In genomic region chr2:87469180-87470151, GRCh38 we compare ENCODE assay signal across 8 cellular contexts.
DNase-seq lines count a peak whose midpoint lies in the region; ATAC-seq, FAIRE-seq and TF ChIP-seq lines count a peak whose summit lies in the region.
"Not testable (repeated sequence)": the region's sequence is repeated elsewhere in the genome, so short reads cannot be mapped to it uniquely, and the experiment has no call there.

No MANE protein-coding gene starts in this region.

- not testable (repeated sequence) for H3K27me3 ChIP-seq in GM06990 (replicated peaks; ENCODE audit: control insufficient read depth, insufficient read depth, low read length); endothelial cell of umbilical vein (ENCODE audit: control insufficient read depth in 2 of 2, insufficient read depth in 2 of 2, low read length in 2 of 2)

- POLR2A ChIA-PET in OCI-LY7 (lab: Charles Lee); endothelial cell of umbilical vein (lab: Charles Lee): not testable (repeated sequence)

- peaks cover 19% of the 10 kb centered on the region for H3K4me1 ChIP-seq in OCI-LY7 (ENCODE audit: insufficient read depth, low read length, poor library complexity, severe bottlenecking)
- not testable (repeated sequence) for H3K4me1 ChIP-seq in endothelial cell of umbilical vein (ENCODE audit: control insufficient read depth, extremely low read depth, insufficient read depth, low read length)

- CTCF ChIA-PET in OCI-LY7 (lab: Charles Lee; ENCODE audit: unreplicated experiment); endothelial cell of umbilical vein (lab: Charles Lee): not testable (repeated sequence)

- TF ChIP-seq CTCF in GM06990 (IDR thresholded peaks at IDR 0.05; ENCODE audit: insufficient read depth, low read length, poor library complexity, severe bottlenecking); endothelial cell of umbilical vein (IDR thresholded peaks at IDR 0.05; ENCODE audit: extremely low read depth in 1 of 2, insufficient read depth in 1 of 2, low read depth in 1 of 2, low read length in 2 of 2): not testable (repeated sequence)
- 0 out of 2 replicates have a peak, but pooled peaks have one; percentile 20 for TF ChIP-seq CTCF in OCI-LY7 (conservative IDR thresholded peaks at IDR 0.05; ENCODE audit: low read length)

- not testable (repeated sequence) for H3K79me2 ChIP-seq in OCI-LY7 (ENCODE audit: insufficient read depth, low read depth, low read length)
- H3K79me2 ChIP-seq in endothelial cell of umbilical vein (ENCODE audit: control insufficient read depth, insufficient read depth, low read length): peaks cover 72% of the 10 kb centered on the region

- DNase-seq in GM06990 (ENCODE audit: extremely low read depth, insufficient read length) (peak; percentile 38), OCI-LY7 (ENCODE audit: low spot score) (peak; percentile 42)
- DNase-seq in activated T-cell treated with anti-CD3 and anti-CD28 coated beads, Interleukin-2, amount 50 U/mL, for 4 hours; endothelial cell of umbilical vein (ENCODE audit: low read depth, low spot score); naive B cell: not testable (repeated sequence)
- peak; percentile 26 to 79 for DNase-seq in stimulated activated effector memory CD8-positive, alpha-beta T cell treated with anti-CD3 and anti-CD28 coated beads, Interleukin-12 subunit alpha, Interleukin-12 subunit beta, amount 100 ng/mL, for 72 hours (ENCODE audit: low spot score in 2 of 2)

- not testable (repeated sequence) for H3K27ac ChIP-seq in OCI-LY7 (ENCODE audit: low read depth, low read length, poor library complexity, severe bottlenecking); endothelial cell of umbilical vein (ENCODE audit: insufficient read depth, low read depth, low read length)

- H3K9me3 Mint-ChIP-seq in activated T-cell treated with anti-CD3 and anti-CD28 coated beads, Interleukin-2, amount 50 U/mL, for 4 hours; naive B cell; stimulated activated effector memory CD8-positive, alpha-beta T cell treated with anti-CD3 and anti-CD28 coated beads, Interleukin-12 subunit alpha, Interleukin-12 subunit beta, amount 100 ng/mL, for 72 hours: not testable (repeated sequence)

- not testable (repeated sequence) for H3K9ac ChIP-seq in endothelial cell of umbilical vein (replicated peaks; ENCODE audit: extremely low read depth, insufficient read depth, low read length)

- H3K9me3 ChIP-seq in OCI-LY7 (ENCODE audit: low read length); endothelial cell of umbilical vein (replicated peaks; ENCODE audit: control insufficient read depth, insufficient read depth, low read length): not testable (repeated sequence)

- H3K4me3 ChIP-seq in GM06990 (replicated peaks; ENCODE audit: low read depth, low read length); OCI-LY7 (ENCODE audit: low read depth, low read length, poor library complexity, severe bottlenecking); endothelial cell of umbilical vein (replicated peaks in 1 of 3; ENCODE audit: insufficient read depth in 1 of 3, low read depth in 1 of 3, low read length in 3 of 3): not testable (repeated sequence)

- peaks cover 18% of the 10 kb centered on the region for H3K36me3 Mint-ChIP-seq in activated T-cell treated with anti-CD3 and anti-CD28 coated beads, Interleukin-2, amount 50 U/mL, for 4 hours (ENCODE audit: insufficient read depth)
- not testable (repeated sequence) for H3K36me3 Mint-ChIP-seq in naive B cell
- peaks cover 27% of the 10 kb centered on the region for H3K36me3 Mint-ChIP-seq in stimulated activated effector memory CD8-positive, alpha-beta T cell treated with anti-CD3 and anti-CD28 coated beads, Interleukin-12 subunit alpha, Interleukin-12 subunit beta, amount 100 ng/mL, for 72 hours

- not testable (repeated sequence) for H3K27me3 Mint-ChIP-seq in activated T-cell treated with anti-CD3 and anti-CD28 coated beads, Interleukin-2, amount 50 U/mL, for 4 hours (ENCODE audit: low read depth); naive B cell

- dilution Hi-C loops in endothelial cell of umbilical vein (cut with MboI; ENCODE audit: extremely low pct_ligation_motif_present, low sequenced_read_pairs): not testable (repeated sequence)

- not testable (repeated sequence) for TF ChIP-seq POLR2A in endothelial cell of umbilical vein (IDR thresholded peaks at IDR 0.05; ENCODE audit: low read depth, low read length)

- H3K4me1 Mint-ChIP-seq in activated T-cell treated with anti-CD3 and anti-CD28 coated beads, Interleukin-2, amount 50 U/mL, for 4 hours (ENCODE audit: low read depth): peaks cover 49% of the 10 kb centered on the region
- peaks cover 6 to 28% (median 9%) of the 10 kb centered on the region in 3 donors for H3K4me1 Mint-ChIP-seq in naive B cell
- peaks cover 22% of the 10 kb centered on the region for H3K4me1 Mint-ChIP-seq in stimulated activated effector memory CD8-positive, alpha-beta T cell treated with anti-CD3 and anti-CD28 coated beads, Interleukin-12 subunit alpha, Interleukin-12 subunit beta, amount 100 ng/mL, for 72 hours

- ATAC-seq in GM21447 (IDR thresholded peaks at IDR 0.05; ENCODE audit: unreplicated experiment) (peak; percentile 45), HG03045 (IDR thresholded peaks at IDR 0.05; ENCODE audit: unreplicated experiment) (peak; percentile 40), naive B cell (ENCODE audit: low read depth in 2 of 2) (peak; percentile 70 to 75)
- peak; percentile 46 to 59 for ATAC-seq in activated T-cell treated with anti-CD3 and anti-CD28 coated beads, Interleukin-2, amount 50 U/mL, for 4 hours
- peak; percentile 70 for ATAC-seq in stimulated activated effector memory CD8-positive, alpha-beta T cell treated with anti-CD3 and anti-CD28 coated beads, Interleukin-12 subunit alpha, Interleukin-12 subunit beta, amount 100 ng/mL, for 72 hours

- H2AFZ ChIP-seq in OCI-LY7 (ENCODE audit: low read length): peak overlapping the region; percentile 61
- H2AFZ ChIP-seq in endothelial cell of umbilical vein (ENCODE audit: low read depth, low read length): not testable (repeated sequence)

- not testable (repeated sequence) for BruUV-seq in OCI-LY7 (replicated peaks; lab: Mats Ljungman, UMichigan); endothelial cell of umbilical vein (replicated peaks; lab: Mats Ljungman, UMichigan)

- intact Hi-C loops in OCI-LY7 (cut with micrococcal nuclease; ENCODE audit: unreplicated experiment); endothelial cell of umbilical vein (cut with micrococcal nuclease): not testable (repeated sequence)

- peak overlapping the region; percentile 29; the same call in 1 of the 2 replicates for H3K4me2 ChIP-seq in OCI-LY7 (ENCODE audit: low read length)
- H3K4me2 ChIP-seq in endothelial cell of umbilical vein (ENCODE audit: insufficient read depth, low read length): not testable (repeated sequence)

- not testable (repeated sequence) for H3K9me2 ChIP-seq in OCI-LY7 (ENCODE audit: insufficient read depth, low read length)

- peak overlapping the region; percentile 88 for H3K4me3 Mint-ChIP-seq in activated T-cell treated with anti-CD3 and anti-CD28 coated beads, Interleukin-2, amount 50 U/mL, for 4 hours
- H3K4me3 Mint-ChIP-seq in naive B cell: peak overlapping the region; percentile 57 to 87 (median 75)
- H3K4me3 Mint-ChIP-seq in stimulated activated effector memory CD8-positive, alpha-beta T cell treated with anti-CD3 and anti-CD28 coated beads, Interleukin-12 subunit alpha, Interleukin-12 subunit beta, amount 100 ng/mL, for 72 hours: peak overlapping the region; percentile 76

- H3K27ac Mint-ChIP-seq in naive B cell: peak overlapping the region; percentile 60 to 97 (median 90)
- H3K27ac Mint-ChIP-seq in stimulated activated effector memory CD8-positive, alpha-beta T cell treated with anti-CD3 and anti-CD28 coated beads, Interleukin-12 subunit alpha, Interleukin-12 subunit beta, amount 100 ng/mL, for 72 hours: peak overlapping the region; percentile 95

- not testable (repeated sequence) for H4K20me1 ChIP-seq in OCI-LY7 (ENCODE audit: insufficient read depth, low read length); endothelial cell of umbilical vein (replicated peaks; ENCODE audit: control insufficient read depth, extremely low read depth, insufficient read depth, low read length)

- not testable (repeated sequence) for H3K36me3 ChIP-seq in GM06990 (ENCODE audit: control insufficient read depth, insufficient read depth, low read length); OCI-LY7 (ENCODE audit: insufficient read depth, low read length); endothelial cell of umbilical vein (ENCODE audit: control insufficient read depth in 2 of 2, extremely low read depth in 1 of 2, insufficient read depth in 2 of 2, low read length in 2 of 2)

- not testable (repeated sequence) for H3K9me1 ChIP-seq in endothelial cell of umbilical vein (replicated peaks; ENCODE audit: control insufficient read depth, extremely low read depth, insufficient read depth, low read length)

- FAIRE-seq in endothelial cell of umbilical vein (lab: Jason Lieb, UNC): peak; percentile 46
